ENCODE assay signal across 3 cellular contexts in the genomic region with DNA sequence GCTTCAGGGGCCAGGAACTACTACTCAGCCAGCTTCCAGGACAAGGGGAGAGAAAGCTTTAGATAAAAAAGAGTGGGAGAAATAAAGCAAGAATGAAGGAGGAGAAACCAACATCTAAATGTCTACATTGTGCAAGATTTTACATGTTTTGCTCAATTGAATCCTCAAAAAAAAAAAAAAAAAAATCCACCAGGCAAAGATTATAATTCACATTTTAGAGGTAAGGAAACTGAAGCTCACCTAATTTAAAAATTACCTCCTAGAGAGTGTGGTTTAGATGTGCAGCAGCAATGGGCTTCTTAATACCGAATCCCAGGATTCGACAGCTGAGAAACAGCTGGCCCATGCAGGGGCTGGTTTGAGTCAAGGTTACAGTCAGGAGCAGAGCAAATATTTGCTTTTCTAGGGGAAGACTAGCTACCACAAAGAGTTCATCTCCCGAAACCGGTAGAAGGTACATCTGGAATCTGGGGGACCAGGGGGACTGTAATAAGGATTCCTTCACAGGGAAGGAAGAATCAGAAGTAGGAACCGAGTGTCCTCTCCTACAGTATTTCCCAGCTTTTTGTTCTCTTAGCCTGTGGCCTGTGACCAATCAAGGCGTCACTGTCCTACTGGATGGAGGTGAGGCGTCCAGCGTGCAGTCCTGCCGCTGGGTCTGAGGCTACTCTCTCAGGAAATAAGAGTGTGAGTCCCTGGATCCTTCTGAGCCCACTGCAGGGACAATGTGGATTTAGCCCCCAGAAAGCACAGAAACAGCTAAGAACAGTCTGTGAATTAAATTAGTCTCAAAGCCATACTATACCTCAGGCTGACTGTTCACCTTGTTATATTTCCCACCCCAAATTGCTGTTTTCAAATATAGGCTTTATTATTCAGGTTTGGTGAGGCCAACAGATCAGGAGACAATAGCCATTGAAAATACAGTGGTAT.
TF ChIP-seq lines count a peak whose summit lies in the region.

No MANE protein-coding gene starts in this region.

TF ChIP-seq in SK-N-SH, 30 proteins besides CTCF, POLR2A, EP300 and RAD21:
- no peak for TF ChIP-seq FOSL2 (IDR thresholded peaks at IDR 0.05; ENCODE audit: borderline replicate concordance, low read depth)
- TF ChIP-seq IRF3 (IDR thresholded peaks at IDR 0.05; ENCODE audit: low read depth, low read length), result no peak
- TF ChIP-seq POLR2AphosphoS5 (IDR thresholded peaks at IDR 0.05; ENCODE audit: low read depth, low read length), result peak; percentile 0; the same call in 1 of the 2 replicates

TF ChIP-seq in SK-N-SH treated with all-trans-retinoic acid at 6 μM for 48 hours, 23 proteins besides CTCF, POLR2A, EP300 and RAD21:
- no peak for TF ChIP-seq TOX (CRISPR knock-in tag; IDR thresholded peaks at IDR 0.05; ENCODE audit: borderline replicate concordance)
TF ChIP-seq in SK-N-SH treated with all-trans-retinoic acid at 6 μM for 48 hours: peak in this region for 0.

TF ChIP-seq in HepG2, 621 proteins besides CTCF, POLR2A, EP300 and RAD21 (continues in another document):
- no peak for TF ChIP-seq ZNF552 (CRISPR knock-in tag; IDR thresholded peaks at IDR 0.05; ENCODE audit: borderline replicate concordance)
- TF ChIP-seq ELF3 (CRISPR knock-in tag; IDR thresholded peaks at IDR 0.05), result peak; percentile 81
- TF ChIP-seq, protein P1, sequence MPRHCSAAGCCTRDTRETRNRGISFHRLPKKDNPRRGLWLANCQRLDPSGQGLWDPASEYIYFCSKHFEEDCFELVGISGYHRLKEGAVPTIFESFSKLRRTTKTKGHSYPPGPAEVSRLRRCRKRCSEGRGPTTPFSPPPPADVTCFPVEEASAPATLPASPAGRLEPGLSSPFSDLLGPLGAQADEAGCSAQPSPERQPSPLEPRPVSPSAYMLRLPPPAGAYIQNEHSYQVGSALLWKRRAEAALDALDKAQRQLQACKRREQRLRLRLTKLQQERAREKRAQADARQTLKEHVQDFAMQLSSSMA (CRISPR knock-in tag; IDR thresholded peaks at IDR 0.05), result no peak
- peak; percentile 60; the same call in 1 of the 2 replicates for TF ChIP-seq ZNF644 (CRISPR knock-in tag; IDR thresholded peaks at IDR 0.05; ENCODE audit: low read depth)
- TF ChIP-seq ZNF264 (CRISPR knock-in tag; IDR thresholded peaks at IDR 0.05), result peak; percentile 54; the same call in 1 of the 2 replicates
- TF ChIP-seq XRCC5 (optimal IDR thresholded peaks at IDR 0.05; ENCODE audit: low read length), result peak; percentile 22
- TF ChIP-seq RFXAP (CRISPR knock-in tag; IDR thresholded peaks at IDR 0.05; ENCODE audit: borderline replicate concordance), result 0 out of 2 replicates have a peak, but pooled peaks have one; percentile 8
- peak; percentile 90 for TF ChIP-seq BCL6 (CRISPR knock-in tag; IDR thresholded peaks at IDR 0.05)
- TF ChIP-seq, protein P2, sequence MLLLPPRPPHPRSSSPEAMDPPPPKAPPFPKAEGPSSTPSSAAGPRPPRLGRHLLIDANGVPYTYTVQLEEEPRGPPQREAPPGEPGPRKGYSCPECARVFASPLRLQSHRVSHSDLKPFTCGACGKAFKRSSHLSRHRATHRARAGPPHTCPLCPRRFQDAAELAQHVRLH (CRISPR knock-in tag; IDR thresholded peaks at IDR 0.05; ENCODE audit: borderline replicate concordance, low read depth), result peak; percentile 63; the same call in 1 of the 2 replicates
- 0 out of 2 replicates have a peak, but pooled peaks have one; percentile 31 for TF ChIP-seq ZNF468 (CRISPR knock-in tag; IDR thresholded peaks at IDR 0.05)
- peak; percentile 50; the same call in 1 of the 2 replicates for TF ChIP-seq TCF7 (IDR thresholded peaks at IDR 0.05; ENCODE audit: low read depth)
- peak; percentile 35; the same call in 1 of the 2 replicates for TF ChIP-seq DPF2 (CRISPR knock-in tag; IDR thresholded peaks at IDR 0.05; ENCODE audit: borderline replicate concordance, low read depth)
- peak; percentile 79 for TF ChIP-seq DRAP1 (CRISPR knock-in tag; IDR thresholded peaks at IDR 0.05)
- no peak for TF ChIP-seq ZNF34 (CRISPR knock-in tag; IDR thresholded peaks at IDR 0.05; ENCODE audit: borderline replicate concordance)
- 0 out of 2 replicates have a peak, but pooled peaks have one; percentile 71 for TF ChIP-seq ZNF564 (CRISPR knock-in tag; IDR thresholded peaks at IDR 0.05)
- peak in 1 of 2 experiments; percentile 67; a peak in 1 of 4 replicates for TF ChIP-seq REST (IDR thresholded peaks at IDR 0.05; ENCODE audit: borderline replicate concordance in 1 of 2, low read depth in 1 of 2, low read length in 2 of 2)
- TF ChIP-seq ZNF781 (CRISPR knock-in tag; IDR thresholded peaks at IDR 0.05; ENCODE audit: borderline replicate concordance, not compliant biosample characterization), result peak; percentile 51
- peak; percentile 80 for TF ChIP-seq ZNF724P (CRISPR knock-in tag; IDR thresholded peaks at IDR 0.05; ENCODE audit: borderline replicate concordance)
- peak; percentile 65; the same call in 1 of the 2 replicates for TF ChIP-seq YEATS2 (CRISPR knock-in tag; IDR thresholded peaks at IDR 0.05; ENCODE audit: borderline replicate concordance)
- TF ChIP-seq GZF1 (CRISPR knock-in tag; IDR thresholded peaks at IDR 0.05), result peak; percentile 33; the same call in 1 of the 2 replicates
- TF ChIP-seq ZNF788 (CRISPR knock-in tag; IDR thresholded peaks at IDR 0.05; ENCODE audit: borderline replicate concordance), result 0 out of 2 replicates have a peak, but pooled peaks have one; percentile 15
- 0 out of 2 replicates have a peak, but pooled peaks have one; percentile 17 for TF ChIP-seq ZFP1 (CRISPR knock-in tag; IDR thresholded peaks at IDR 0.05)
- peak; percentile 94 for TF ChIP-seq IRF2 (CRISPR knock-in tag; IDR thresholded peaks at IDR 0.05)
- TF ChIP-seq TEAD3 (CRISPR knock-in tag; optimal IDR thresholded peaks at IDR 0.05; ENCODE audit: borderline replicate concordance), result peak; percentile 79
- TF ChIP-seq THAP11 (CRISPR knock-in tag; IDR thresholded peaks at IDR 0.05), result peak; percentile 76
- no peak for TF ChIP-seq HNRNPH1 (optimal IDR thresholded peaks at IDR 0.05; ENCODE audit: low read depth, low read length)
- TF ChIP-seq CBX1 (IDR thresholded peaks at IDR 0.05; ENCODE audit: low read depth), result no peak
- no peak for TF ChIP-seq ZNF33A (CRISPR knock-in tag; IDR thresholded peaks at IDR 0.05; ENCODE audit: borderline replicate concordance)
- peak; percentile 44; the same call in 1 of the 2 replicates for TF ChIP-seq MEF2D (CRISPR knock-in tag; IDR thresholded peaks at IDR 0.05)
- no peak for TF ChIP-seq ISX (CRISPR knock-in tag; conservative IDR thresholded peaks at IDR 0.05)
- peak; percentile 64; the same call in 1 of the 2 replicates for TF ChIP-seq MEIS2 (CRISPR knock-in tag; IDR thresholded peaks at IDR 0.05)
- TF ChIP-seq PCBP2 (optimal IDR thresholded peaks at IDR 0.05; ENCODE audit: low read depth, low read length, poor library complexity, severe bottlenecking), result no peak
- TF ChIP-seq SAP130 (CRISPR knock-in tag; IDR thresholded peaks at IDR 0.05; ENCODE audit: low read depth), result peak; percentile 92
- 0 out of 2 replicates have a peak, but pooled peaks have one; percentile 10 for TF ChIP-seq ZNF766 (CRISPR knock-in tag; IDR thresholded peaks at IDR 0.05; ENCODE audit: borderline replicate concordance)
- TF ChIP-seq BRD4 (CRISPR knock-in tag; IDR thresholded peaks at IDR 0.05), result peak; percentile 80; the same call in 1 of the 2 replicates
- no peak for TF ChIP-seq JDP2 (CRISPR knock-in tag; IDR thresholded peaks at IDR 0.05; ENCODE audit: borderline replicate concordance)
- TF ChIP-seq POLR2AphosphoS5 (IDR thresholded peaks at IDR 0.05; ENCODE audit: low read depth, low read length), result peak; percentile 38
- 0 out of 2 replicates have a peak, but pooled peaks have one; percentile 22 for TF ChIP-seq RELA (CRISPR knock-in tag; IDR thresholded peaks at IDR 0.05)
- peak; percentile 88 for TF ChIP-seq ZSCAN9 (CRISPR knock-in tag; IDR thresholded peaks at IDR 0.05; ENCODE audit: borderline replicate concordance)
- TF ChIP-seq ZNF331 (CRISPR knock-in tag; IDR thresholded peaks at IDR 0.05), result peak; percentile 82
- TF ChIP-seq ATF7-NPFF (CRISPR knock-in tag; IDR thresholded peaks at IDR 0.05; ENCODE audit: low read depth), result peak; percentile 33; the same call in 1 of the 2 replicates
- peak; percentile 59 for TF ChIP-seq ARNT2 (CRISPR knock-in tag; IDR thresholded peaks at IDR 0.05; ENCODE audit: low read depth)
- peak; percentile 100 for TF ChIP-seq TFAP4 (IDR thresholded peaks at IDR 0.05; ENCODE audit: borderline replicate concordance, low read depth)
- no peak for TF ChIP-seq ZNF160 (CRISPR knock-in tag; IDR thresholded peaks at IDR 0.05)
- no peak for TF ChIP-seq TP53 (CRISPR knock-in tag; conservative IDR thresholded peaks at IDR 0.05)
- TF ChIP-seq ZNF710 (CRISPR knock-in tag; IDR thresholded peaks at IDR 0.05; ENCODE audit: borderline replicate concordance), result peak; percentile 74; the same call in 1 of the 2 replicates
- 0 out of 2 replicates have a peak, but pooled peaks have one; percentile 21 for TF ChIP-seq PRMT3 (CRISPR knock-in tag; IDR thresholded peaks at IDR 0.05; ENCODE audit: borderline replicate concordance, low read depth)
- TF ChIP-seq, protein P3, sequence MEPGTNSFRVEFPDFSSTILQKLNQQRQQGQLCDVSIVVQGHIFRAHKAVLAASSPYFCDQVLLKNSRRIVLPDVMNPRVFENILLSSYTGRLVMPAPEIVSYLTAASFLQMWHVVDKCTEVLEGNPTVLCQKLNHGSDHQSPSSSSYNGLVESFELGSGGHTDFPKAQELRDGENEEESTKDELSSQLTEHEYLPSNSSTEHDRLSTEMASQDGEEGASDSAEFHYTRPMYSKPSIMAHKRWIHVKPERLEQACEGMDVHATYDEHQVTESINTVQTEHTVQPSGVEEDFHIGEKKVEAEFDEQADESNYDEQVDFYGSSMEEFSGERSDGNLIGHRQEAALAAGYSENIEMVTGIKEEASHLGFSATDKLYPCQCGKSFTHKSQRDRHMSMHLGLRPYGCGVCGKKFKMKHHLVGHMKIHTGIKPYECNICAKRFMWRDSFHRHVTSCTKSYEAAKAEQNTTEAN (CRISPR knock-in tag; conservative IDR thresholded peaks at IDR 0.05), result peak; percentile 69; the same call in 1 of the 2 replicates
- 0 out of 2 replicates have a peak, but pooled peaks have one; percentile 49 for TF ChIP-seq ZNF3 (CRISPR knock-in tag; IDR thresholded peaks at IDR 0.05)
- no peak for TF ChIP-seq ZNF367 (CRISPR knock-in tag; IDR thresholded peaks at IDR 0.05; ENCODE audit: borderline replicate concordance)
- peak; percentile 80; the same call in 1 of the 2 replicates for TF ChIP-seq CEBPB (IDR thresholded peaks at IDR 0.05; ENCODE audit: borderline replicate concordance, low read depth, low read length)
- peak; percentile 64 for TF ChIP-seq KLF11 (CRISPR knock-in tag; IDR thresholded peaks at IDR 0.05)
- TF ChIP-seq, protein P4, sequence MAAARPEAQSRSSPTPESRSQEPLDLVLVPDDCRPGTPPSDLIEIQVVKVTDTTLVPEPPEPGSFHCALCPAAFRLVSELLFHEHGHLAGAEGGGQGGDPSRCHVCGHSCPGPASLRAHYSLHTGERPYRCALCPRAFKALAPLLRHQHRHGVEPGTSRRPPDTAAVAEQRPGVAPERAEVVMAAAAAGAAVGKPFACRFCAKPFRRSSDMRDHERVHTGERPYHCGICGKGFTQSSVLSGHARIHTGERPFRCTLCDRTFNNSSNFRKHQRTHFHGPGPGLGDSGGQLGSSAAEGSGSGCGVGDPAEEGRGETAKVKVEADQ (CRISPR knock-in tag; IDR thresholded peaks at IDR 0.05; ENCODE audit: borderline replicate concordance), result no peak
- TF ChIP-seq SOX13 (IDR thresholded peaks at IDR 0.05), result peak; percentile 49; the same call in 1 of the 2 replicates
- peak in 1 of 2 experiments; percentile 83; a peak in 2 of 4 replicates for TF ChIP-seq SOX13 (CRISPR knock-in tag; conservative IDR thresholded peaks at IDR 0.05 in 1 of 2, IDR thresholded peaks at IDR 0.05 in 1 of 2)
